Comparison of ENCODE assay signal across 21 cellular contexts in the genomic region with DNA sequence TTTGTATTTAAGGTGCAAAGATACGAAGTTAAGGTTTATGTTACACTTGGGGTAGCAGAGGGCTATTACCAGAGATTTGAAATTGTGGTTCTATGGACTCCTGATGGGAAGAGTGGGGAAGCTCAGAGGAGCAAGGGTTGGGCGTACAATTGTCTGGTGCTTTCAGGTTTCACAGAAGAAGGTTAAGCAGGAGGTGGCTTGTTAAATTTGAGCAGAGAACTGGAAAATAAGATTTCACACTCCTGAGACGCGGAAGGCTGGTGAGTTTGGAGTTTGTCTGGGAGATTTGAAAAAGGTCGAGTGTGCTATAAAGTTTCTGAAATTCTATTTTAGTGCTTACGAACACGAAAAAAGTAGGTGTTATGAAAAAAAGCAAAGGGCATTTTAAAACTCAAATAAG.
"Had no signal": no experiment of that assay in that cellular context is flagged by ENCODE, and none has a peak within 500 bp of the region (broad histone marks: within the 10 kb centered on the region; RNA-seq: fewer than 3 reads in every experiment).

No MANE protein-coding gene starts in this region.

- H3K4me3 ChIP-seq: MG63 had no signal

- H3K27ac ChIP-seq: RWPE1 had no signal

- DNase-seq: IMR-90, Karpas-422, KG1, MG63, NCI-H1092 treated with DMSO at 0.1 percent for 48 hours, NCI-H1436, NCI-H187, NCI-H2029, NCI-H2081 treated with DMSO at 0.1 percent for 48 hours, NCI-H2171, NCI-H226, NCI-H446, NCI-H510A, NCI-H524 treated with DMSO at 0.1 percent for 48 hours, NCI-H774, PC-3, SHP77 had no signal

- H3K9me3 ChIP-seq: MG63 had no signal

- ATAC-seq: HepG2, Panc1, PC-3, SK-N-SH treated with all-trans-retinoic acid at 6 μM for 48 hours had no signal

- H3K36me3 ChIP-seq: MG63 had no signal

- H3K27me3 ChIP-seq: MG63 had no signal
